In the genomic region with DNA sequence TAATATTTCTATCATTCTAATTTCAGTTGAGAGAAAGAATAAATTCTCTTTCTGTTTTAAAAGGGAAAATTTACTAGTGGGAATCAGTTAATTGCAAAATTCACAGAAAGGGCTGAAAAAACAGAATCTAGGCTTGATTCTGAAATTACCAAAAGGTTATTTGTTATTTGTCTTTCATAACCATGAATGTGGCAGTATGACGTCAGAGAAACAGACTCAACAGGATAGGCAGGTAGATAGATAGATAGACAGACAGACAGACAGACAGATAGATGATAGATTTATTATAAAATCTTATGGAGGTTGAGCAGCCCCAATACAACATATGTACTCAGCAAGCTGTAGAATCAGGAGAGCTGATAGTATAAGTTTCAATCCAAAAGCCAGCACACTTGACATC, we compare ENCODE assay signal across 21 cellular contexts.
"Had no signal": no experiment of that assay in that cellular context is flagged by ENCODE, and none has a peak within 500 bp of the region (broad histone marks: within the 10 kb centered on the region; RNA-seq: fewer than 3 reads in every experiment).

No MANE protein-coding gene starts in this region.

- DNase-seq: dermis blood vessel endothelial cell; dorsolateral prefrontal cortex; effector CD4-positive, alpha-beta T cell; effector memory CD4-positive, alpha-beta T cell; foreskin keratinocyte; heart left ventricle; hypothalamus; immature natural killer cell; kidney; kidney glomerular epithelial cell; left colon; left ventricle myocardium superior; lower lobe of right lung; mesenchymal stem cell; mucosa of descending colon; naive B cell had no signal

- H2AFZ ChIP-seq: hepatocyte had no signal

- H3K27me3 ChIP-seq: dorsolateral prefrontal cortex, esophagus muscularis mucosa, foreskin keratinocyte, gastroesophageal sphincter, heart left ventricle, hepatocyte had no signal

- H3K79me2 ChIP-seq: hepatocyte had no signal

- H3K9me3 ChIP-seq: esophagus muscularis mucosa, gastroesophageal sphincter, heart left ventricle, lower lobe of right lung had no signal

- H3K4me3 ChIP-seq: coronary artery, dorsolateral prefrontal cortex, esophagus muscularis mucosa, gastroesophageal sphincter, heart left ventricle, hepatocyte, lower lobe of right lung, mucosa of descending colon had no signal

- H3K36me3 ChIP-seq: esophagus muscularis mucosa, gastroesophageal sphincter, heart left ventricle, lower lobe of right lung had no signal

- H3K27ac ChIP-seq: coronary artery, dorsolateral prefrontal cortex, esophagus muscularis mucosa, foreskin keratinocyte, gastroesophageal sphincter, heart left ventricle, hepatocyte, lower lobe of right lung had no signal

- ATAC-seq: foreskin keratinocyte, gastroesophageal sphincter, heart left ventricle, left colon, left lobe of liver, left ventricle myocardium superior, lower lobe of right lung, mucosa of descending colon had no signal

- H3K4me2 ChIP-seq: hepatocyte had no signal

- H3K4me1 ChIP-seq: esophagus muscularis mucosa, foreskin keratinocyte, gastroesophageal sphincter, heart left ventricle, lower lobe of right lung had no signal
